Comparison of ENCODE assay signal across 9 cellular contexts in genomic region chr13:111202149-111202548, GRCh38.
DNase-seq lines count a peak whose midpoint lies in the region; ATAC-seq, FAIRE-seq and TF ChIP-seq lines count a peak whose summit lies in the region.
"Had no signal": no experiment of that assay in that cellular context is flagged by ENCODE, and none has a peak within 500 bp of the region (broad histone marks: within the 10 kb centered on the region; RNA-seq: fewer than 3 reads in every experiment).

No MANE protein-coding gene starts in this region.

- H2AFZ ChIP-seq in ACC112 (ENCODE audit: low read length, unreplicated experiment), result no peak overlapping the region
- no peak overlapping the region for H2AFZ ChIP-seq in astrocyte (ENCODE audit: low read depth, low read length)

- H3K4me3 Mint-ChIP-seq in astrocyte (ENCODE audit: unreplicated experiment) (peak overlapping the region; percentile 20), memory B cell (peak overlapping the region; percentile 14)

- H3K9me3 Mint-ChIP-seq in astrocyte (ENCODE audit: unreplicated experiment), result peaks cover 4% of the 10 kb centered on the region
- no peaks in the 10 kb centered on the region for H3K9me3 Mint-ChIP-seq in memory B cell

- no peaks in the 10 kb centered on the region for H3K27me3 Mint-ChIP-seq in astrocyte (ENCODE audit: low read depth, unreplicated experiment)
- no peaks in the 10 kb centered on the region for H3K27me3 Mint-ChIP-seq in memory B cell

- H3K4me2 ChIP-seq in astrocyte (ENCODE audit: low read length), result peak overlapping the region; percentile 76

- FAIRE-seq in astrocyte (lab: Jason Lieb, UNC) (no peak), small intestine (lab: Jason Lieb, UNC) (no peak)

- H3K4me3 ChIP-seq in ACC112 (ENCODE audit: low read depth, low read length), result no peak overlapping the region
- no peak overlapping the region for H3K4me3 ChIP-seq in astrocyte (ENCODE audit: insufficient read depth, low read depth, low read length)
- no peak overlapping the region for H3K4me3 ChIP-seq in small intestine (ENCODE audit: low read depth in 1 of 2, low read length in 2 of 2)

- H3K4me1 ChIP-seq in ACC112 (ENCODE audit: control insufficient read depth, insufficient read depth, low read length, unreplicated experiment) (peaks cover 33% of the 10 kb centered on the region), astrocyte (ENCODE audit: insufficient read depth, low read length) (peaks cover 19% of the 10 kb centered on the region), small intestine (ENCODE audit: control insufficient read depth in 2 of 2, insufficient read depth in 1 of 2, low read depth in 1 of 2, low read length in 1 of 2) (peaks cover 4 to 28% of the 10 kb centered on the region in 2 donors)

- no peaks in the 10 kb centered on the region for H3K36me3 ChIP-seq in ACC112 (ENCODE audit: insufficient read depth, low read length)
- no peaks in the 10 kb centered on the region for H3K36me3 ChIP-seq in astrocyte (ENCODE audit: insufficient read depth, low read length)
- peaks cover 0 to 2% of the 10 kb centered on the region in 2 donors for H3K36me3 ChIP-seq in small intestine (ENCODE audit: control insufficient read depth in 2 of 2, insufficient read depth in 2 of 2, low read length in 2 of 2)

- 88 to 95% (median 90%) methylated on average over 4 of the region's 4 CpGs for WGBS in small intestine, 3 donors

- H3K9me3 ChIP-seq in astrocyte (ENCODE audit: insufficient read depth, low read depth, low read length), result no peaks in the 10 kb centered on the region
- H3K9me3 ChIP-seq in small intestine (ENCODE audit: control insufficient read depth, low read depth), result no peaks in the 10 kb centered on the region

- no peaks in the 10 kb centered on the region for H3K27me3 ChIP-seq in ACC112 (ENCODE audit: insufficient read depth, low read length)
- H3K27me3 ChIP-seq in astrocyte (ENCODE audit: insufficient read depth, low read length), result no peaks in the 10 kb centered on the region
- H3K27me3 ChIP-seq in small intestine (ENCODE audit: control insufficient read depth in 2 of 2, insufficient read depth in 2 of 2, low read length in 2 of 2), result no peaks in the 10 kb centered on the region

- H3K9ac ChIP-seq in astrocyte (ENCODE audit: low read length), result peak overlapping the region; percentile 55

- ATAC-seq in HG03354 (IDR thresholded peaks at IDR 0.05; ENCODE audit: poor library complexity, severe bottlenecking, unreplicated experiment) (peak; percentile 36), memory B cell (ENCODE audit: low read depth) (peak; percentile 31)

- H3K79me2 ChIP-seq in ACC112 (ENCODE audit: control insufficient read depth, insufficient read depth, low read length, unreplicated experiment) (peaks cover 78% of the 10 kb centered on the region), astrocyte (ENCODE audit: insufficient read depth, low read length) (peaks cover 90% of the 10 kb centered on the region)

- H3K36me3 Mint-ChIP-seq in astrocyte (ENCODE audit: low read depth, unreplicated experiment) (peaks cover 28% of the 10 kb centered on the region), memory B cell (peaks cover 32% of the 10 kb centered on the region)

- H3K4me1 Mint-ChIP-seq in astrocyte (ENCODE audit: low read depth, unreplicated experiment) (peaks cover 49% of the 10 kb centered on the region), memory B cell (peaks cover 59% of the 10 kb centered on the region)

- H4K20me1 ChIP-seq in astrocyte (ENCODE audit: insufficient read depth, low read length), result peaks cover 47% of the 10 kb centered on the region

- H3K27ac ChIP-seq in ACC112 (ENCODE audit: low read depth, low read length) (peak overlapping the region; percentile 69), astrocyte (ENCODE audit: low read depth, low read length) (peak overlapping the region; percentile 79), small intestine (ENCODE audit: low read depth in 1 of 2, low read length in 1 of 2) (peak overlapping the region in 1 of 2 donors; percentile 74)

- no peak for TF ChIP-seq CTCF in astrocyte (IDR thresholded peaks at IDR 0.05; ENCODE audit: insufficient read depth, low read depth, low read length)

- DNase-seq in astrocyte (ENCODE audit: low read depth), result no peak
- no peak for DNase-seq in memory B cell (ENCODE audit: low spot score in 2 of 2)
- no peak for DNase-seq in AML-193 (lab: John Stamatoyannopoulos, UW)
- DNase-seq in small intestine, result no peak
- DNase-seq in stimulated activated CD4-positive, alpha-beta T cell treated with anti-CD3 and anti-CD28 coated beads, Interleukin-4, amount 100 ng/mL, for 1 hour, result no peak
- DNase-seq in activated CD4-positive, CD25-positive, alpha-beta regulatory T cell (lab: John Stamatoyannopoulos, UW), result no peak
- DNase-seq: aorta had no signal

- H3K27ac Mint-ChIP-seq in astrocyte (ENCODE audit: unreplicated experiment) (peak overlapping the region; percentile 72), memory B cell (peak overlapping the region; percentile 90)
